13 cellular contexts compared by ENCODE assay signal in the genomic region with DNA sequence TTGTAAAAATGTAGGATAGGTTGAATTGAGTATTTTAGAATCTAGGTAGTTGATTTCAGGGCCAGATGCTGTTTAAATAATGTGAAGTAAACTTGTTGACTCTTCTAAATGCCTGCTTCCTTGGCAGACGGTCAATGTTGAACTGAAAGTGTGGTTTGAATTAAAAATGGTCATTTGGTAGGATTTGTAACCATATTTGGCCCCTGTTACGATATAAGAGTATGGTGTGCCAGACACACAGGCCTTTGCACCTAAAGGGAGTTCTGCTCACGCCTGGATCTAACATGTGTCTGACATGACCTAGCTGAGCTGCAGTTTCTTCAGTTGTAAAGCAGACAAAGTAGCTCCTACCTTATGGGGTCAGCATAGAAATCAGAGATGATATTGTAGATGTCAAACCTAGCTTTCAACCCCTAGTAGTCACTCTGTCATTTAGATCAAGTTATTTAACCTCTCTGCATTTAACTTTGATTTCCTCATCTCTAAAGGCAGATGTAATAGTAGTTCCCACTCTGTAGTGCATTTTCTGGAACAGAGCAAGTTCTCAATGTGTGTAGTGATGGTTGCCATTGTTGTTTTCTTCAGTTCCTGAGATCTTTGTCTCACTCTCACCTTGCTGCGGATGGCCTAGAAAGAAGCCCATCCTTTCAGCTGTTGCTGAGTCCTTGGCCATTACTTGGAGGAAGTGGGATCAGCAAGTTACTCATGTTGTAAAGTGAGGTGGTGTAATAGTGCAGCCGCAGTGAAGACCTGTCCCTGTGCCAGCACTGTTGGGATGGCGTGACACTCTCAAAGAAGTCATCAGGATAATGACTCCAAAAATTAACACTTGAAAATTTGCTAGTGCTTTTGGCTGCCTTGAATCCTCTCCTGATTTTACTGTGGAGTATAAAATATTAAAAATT.
DNase-seq lines count a peak whose midpoint lies in the region; ATAC-seq and TF ChIP-seq lines count a peak whose summit lies in the region.
"Had no signal": no experiment of that assay in that cellular context is flagged by ENCODE, and none has a peak within 500 bp of the region (broad histone marks: within the 10 kb centered on the region; RNA-seq: fewer than 3 reads in every experiment).

No MANE protein-coding gene starts in this region.

- no peak overlapping the region for H3K4me3 ChIP-seq in adipocyte (ENCODE audit: low read length)
- H3K4me3 ChIP-seq in right cardiac atrium (ENCODE audit: low read length): no peak overlapping the region
- H3K4me3 ChIP-seq in smooth muscle cell: no peak overlapping the region
- H3K4me3 ChIP-seq: thoracic aorta had no signal

- peak; percentile 26 to 71 for DNase-seq in NCI-H2081 (lab: John Stamatoyannopoulos, UW)
- DNase-seq in NCI-H2081 treated with DMSO at 0.1 percent for 48 hours (lab: John Stamatoyannopoulos, UW): no peak
- peak; percentile 41 for DNase-seq in adipocyte (ENCODE audit: low read depth)
- DNase-seq in right cardiac atrium: peak in 1 of 3 donors; percentile 57
- no peak for DNase-seq in smooth muscle cell (lab: John Stamatoyannopoulos, UW; ENCODE audit: unreplicated experiment)
- DNase-seq in GM13977 (ENCODE audit: low spot score): no peak
- DNase-seq in NCI-H187 treated with DMSO at 0.1 percent for 48 hours (lab: John Stamatoyannopoulos, UW): no peak
- DNase-seq: 8988T; activated CD8-positive, alpha-beta memory T cell treated with anti-CD3 and anti-CD28 coated beads, Interleukin-2, amount 10 ng/mL, durations not matched to agents 7 days and 5 days; effector CD8-positive, alpha-beta T cell; NCI-H226 had no signal

- intact Hi-C loops in right cardiac atrium (cut with DNase I): no loop called here

- H3K27ac ChIP-seq in right cardiac atrium (ENCODE audit: low read length): no peak overlapping the region
- H3K27ac ChIP-seq in smooth muscle cell (ENCODE audit: low read depth): peak overlapping the region; percentile 46

- peaks cover 95% of the 10 kb centered on the region for H4K20me1 ChIP-seq in smooth muscle cell (ENCODE audit: low read depth)

- peaks cover 30% of the 10 kb centered on the region for H3K4me1 ChIP-seq in adipocyte (ENCODE audit: control insufficient read depth, insufficient read depth, low read length)
- peaks cover 5% of the 10 kb centered on the region for H3K4me1 ChIP-seq in right cardiac atrium (ENCODE audit: control insufficient read depth, insufficient read depth, low read length)
- peaks cover 5% of the 10 kb centered on the region for H3K4me1 ChIP-seq in smooth muscle cell (ENCODE audit: low read depth)

- H3K27me3 ChIP-seq in adipocyte (replicated peaks; ENCODE audit: control insufficient read depth, insufficient read depth, low read length) (no peaks in the 10 kb centered on the region), right cardiac atrium (ENCODE audit: control insufficient read depth, insufficient read depth) (no peaks in the 10 kb centered on the region), smooth muscle cell (ENCODE audit: low read depth) (no peaks in the 10 kb centered on the region)

- H3K4me2 ChIP-seq in smooth muscle cell: no peak overlapping the region

- H3K9me3 ChIP-seq in adipocyte (ENCODE audit: control insufficient read depth, low read length): no peaks in the 10 kb centered on the region
- no peaks in the 10 kb centered on the region for H3K9me3 ChIP-seq in right cardiac atrium (ENCODE audit: control insufficient read depth, low read length)
- no peaks in the 10 kb centered on the region for H3K9me3 ChIP-seq in smooth muscle cell (replicated peaks; ENCODE audit: low read depth)
- H3K9me3 ChIP-seq: thoracic aorta had no signal

- H3K36me3 ChIP-seq in adipocyte (ENCODE audit: control insufficient read depth, insufficient read depth, low read length, severe bottlenecking) (peaks cover 55% of the 10 kb centered on the region), smooth muscle cell (ENCODE audit: low read depth) (peaks cover 39% of the 10 kb centered on the region)

- peaks cover 50% of the 10 kb centered on the region for H3K79me2 ChIP-seq in smooth muscle cell (ENCODE audit: low read depth)

- no peak overlapping the region for H3K9ac ChIP-seq in adipocyte (ENCODE audit: low read length)
- no peak overlapping the region for H3K9ac ChIP-seq in smooth muscle cell (ENCODE audit: low read depth)

- peak; percentile 46 to 47 for ATAC-seq in right cardiac atrium
- ATAC-seq in HG02642 (IDR thresholded peaks at IDR 0.05; ENCODE audit: poor library complexity, unreplicated experiment): no peak
- ATAC-seq: activated CD8-positive, alpha-beta memory T cell treated with anti-CD3 and anti-CD28 coated beads, Interleukin-2, amount 10 ng/mL, durations not matched to agents 7 days and 5 days had no signal

- WGBS in right cardiac atrium: 66% methylated on average over 6 of the region's 6 CpGs
- 90% methylated on average over 6 of the region's 6 CpGs for WGBS in smooth muscle cell (ENCODE audit: low lambda C conversion rate)

- TF ChIP-seq CTCF in smooth muscle cell (IDR thresholded peaks at IDR 0.05; ENCODE audit: borderline replicate concordance, insufficient read depth, poor library complexity, severe bottlenecking) (no peak), GM13977 (IDR thresholded peaks at IDR 0.05; ENCODE audit: extremely low read depth, insufficient read depth, missing control alignments) (no peak)

- peaks cover 68% of the 10 kb centered on the region for H3F3A ChIP-seq in smooth muscle cell (ENCODE audit: low read depth)

- H2AFZ ChIP-seq in smooth muscle cell (ENCODE audit: low read depth): no peak overlapping the region

- in situ Hi-C loops in GM13977 (cut with MboI; ENCODE audit: low pct_unique_long_range_greater_than_20kb, low sequenced_read_pairs, unreplicated experiment): no loop called here

Comparison
In these comparisons a context has a peak if more than half of its experiments do, and no peak if none do; other contexts are left out.
1. DNase-seq: peak in NCI-H2081 (2 of 2) and adipocyte (single experiment); none in NCI-H2081 treated with DMSO at 0.1 percent for 48 hours (single experiment), smooth muscle cell (single experiment), GM13977 (single experiment) and NCI-H187 treated with DMSO at 0.1 percent for 48 hours (single experiment).